ENCODE assay signal across 8 cellular contexts in the genomic region with DNA sequence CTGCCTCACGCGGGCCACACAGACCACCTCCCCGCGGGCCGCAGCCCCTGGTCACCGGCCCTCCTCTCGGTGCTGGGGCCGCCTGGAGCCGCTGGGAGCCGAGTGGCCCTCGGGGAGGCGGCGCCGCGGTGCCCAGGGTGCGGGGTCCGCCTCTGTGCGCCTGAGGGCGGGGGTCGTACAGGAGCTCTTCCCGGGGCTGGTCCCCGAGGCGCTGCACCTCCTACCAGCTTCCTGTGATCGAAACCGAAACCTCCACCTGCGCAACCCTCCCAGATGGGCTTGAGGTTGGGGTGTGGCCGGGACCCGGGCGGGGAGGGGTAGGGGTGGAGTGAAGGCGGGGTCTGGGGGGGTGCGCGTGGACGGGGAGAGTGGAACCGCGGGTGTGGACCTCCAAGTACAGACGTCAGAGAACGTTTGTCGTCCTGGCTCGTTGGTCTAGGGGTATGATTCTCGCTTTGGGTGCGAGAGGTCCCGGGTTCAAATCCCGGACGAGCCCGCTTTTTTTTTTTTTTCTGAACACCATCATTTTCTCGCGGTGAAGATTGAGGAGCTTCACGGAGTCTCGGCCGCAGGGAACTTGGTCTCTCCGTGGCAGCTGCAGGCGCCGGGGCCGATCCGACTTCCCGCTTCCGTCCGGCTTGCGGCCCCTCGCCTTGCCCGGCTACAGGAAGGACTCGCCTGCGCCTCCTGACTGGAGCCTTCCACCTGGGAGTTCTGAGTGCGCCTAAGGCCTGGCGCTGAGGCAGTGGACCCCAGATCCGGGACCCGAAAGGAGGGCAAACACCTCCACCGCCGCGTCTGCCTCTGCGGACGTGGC. TPM values are rescaled to one million over a fixed set of nuclear protein-coding genes. Genes with fewer than 3 reads are reported as not detected.
A peak's percentile ranks its signal among the peaks of the same experiment; 100 is the strongest.
DNase-seq lines count a peak whose midpoint lies in the region; ATAC-seq and TF ChIP-seq lines count a peak whose summit lies in the region.

No MANE protein-coding gene starts in this region.

- 1 to 2% (median 2%) methylated on average over 48 to 72 of the region's 72 CpGs for WGBS in heart left ventricle, 4 donors
- 1% methylated on average over 72 of the region's 72 CpGs for WGBS in urinary bladder

- peaks cover 0 to 9% (median 0%) of the 10 kb centered on the region in 12 donors for H3K9me3 ChIP-seq in heart left ventricle

- TF ChIP-seq CTCF in C4-2B (conservative IDR thresholded peaks at IDR 0.05) (no peak), heart left ventricle (IDR thresholded peaks at IDR 0.05) (peak in 1 of 12 donors; percentile 14), progenitor cell of endocrine pancreas (IDR thresholded peaks at IDR 0.05; ENCODE audit: unreplicated experiment) (no peak)

- H3K4me3 ChIP-seq in heart left ventricle (peak overlapping the region; percentile 47 to 84 (median 73)), urinary bladder (ENCODE audit: low read depth, low read length) (peak overlapping the region; percentile 66)

- no peak for TF ChIP-seq POLR2A in heart left ventricle (IDR thresholded peaks at IDR 0.05)

- peaks cover 9% of the 10 kb centered on the region for H3K27me3 Mint-ChIP-seq in activated naive CD8-positive, alpha-beta T cell treated with anti-CD3 and anti-CD28 coated beads, Interleukin-2, amount 50 U/mL, for 24 hours
- H3K27me3 Mint-ChIP-seq in progenitor cell of endocrine pancreas: peaks cover 50% of the 10 kb centered on the region

- DNase-seq in LoVo (ENCODE audit: low spot score) (peak; percentile 92), SW480 (ENCODE audit: low spot score) (peak; percentile 92), heart left ventricle (peak; percentile 82 to 92 (median 88)), progenitor cell of endocrine pancreas (ENCODE audit: low spot score, unreplicated experiment) (peak; percentile 58)
- peak; percentile 87 for DNase-seq in activated naive CD8-positive, alpha-beta T cell treated with anti-CD3 and anti-CD28 coated beads, Interleukin-2, amount 50 U/mL, for 24 hours

- H3K36me3 ChIP-seq in heart left ventricle: no peaks in the 10 kb centered on the region
- no peaks in the 10 kb centered on the region for H3K36me3 ChIP-seq in urinary bladder (ENCODE audit: insufficient read depth)

- H3K4me1 Mint-ChIP-seq in activated naive CD8-positive, alpha-beta T cell treated with anti-CD3 and anti-CD28 coated beads, Interleukin-2, amount 50 U/mL, for 24 hours: peaks cover 25% of the 10 kb centered on the region
- peaks cover 5% of the 10 kb centered on the region for H3K4me1 Mint-ChIP-seq in progenitor cell of endocrine pancreas (ENCODE audit: low read depth)

- no peaks in the 10 kb centered on the region for H3K9me3 Mint-ChIP-seq in activated naive CD8-positive, alpha-beta T cell treated with anti-CD3 and anti-CD28 coated beads, Interleukin-2, amount 50 U/mL, for 24 hours
- no peaks in the 10 kb centered on the region for H3K9me3 Mint-ChIP-seq in progenitor cell of endocrine pancreas (ENCODE audit: low read depth)

- intact Hi-C loops in heart left ventricle (cut with DNase I): loop anchor here in 1 of 10 donors (5.0 kb wide), 1 partner anchor 124 kb away; a partner anchor contains a TSS

- H3K4me3 Mint-ChIP-seq in activated naive CD8-positive, alpha-beta T cell treated with anti-CD3 and anti-CD28 coated beads, Interleukin-2, amount 50 U/mL, for 24 hours: peak overlapping the region; percentile 84
- peak overlapping the region; percentile 75 for H3K4me3 Mint-ChIP-seq in progenitor cell of endocrine pancreas (ENCODE audit: low read depth)

- peaks cover 0 to 4% (median 0%) of the 10 kb centered on the region in 9 donors for H3K27me3 ChIP-seq in heart left ventricle

- H3K4me1 ChIP-seq in heart left ventricle (peaks cover 0 to 25% (median 12%) of the 10 kb centered on the region in 12 donors), urinary bladder (ENCODE audit: insufficient read depth) (no peaks in the 10 kb centered on the region)

- H3K27ac ChIP-seq in C4-2B (peak overlapping the region; percentile 81), heart left ventricle (peak overlapping the region; percentile 81 to 94 (median 88)), urinary bladder (ENCODE audit: low read depth) (peak overlapping the region; percentile 84)

- ATAC-seq in GM21381 (IDR thresholded peaks at IDR 0.05; ENCODE audit: unreplicated experiment) (peak; percentile 46), heart left ventricle (peak; percentile 80 to 91 (median 88))
- peak; percentile 78 for ATAC-seq in activated naive CD8-positive, alpha-beta T cell treated with anti-CD3 and anti-CD28 coated beads, Interleukin-2, amount 50 U/mL, for 24 hours

- H3K27ac Mint-ChIP-seq in activated naive CD8-positive, alpha-beta T cell treated with anti-CD3 and anti-CD28 coated beads, Interleukin-2, amount 50 U/mL, for 24 hours: peak overlapping the region; percentile 86
- H3K27ac Mint-ChIP-seq in progenitor cell of endocrine pancreas: peak overlapping the region; percentile 94

- H3K36me3 Mint-ChIP-seq in activated naive CD8-positive, alpha-beta T cell treated with anti-CD3 and anti-CD28 coated beads, Interleukin-2, amount 50 U/mL, for 24 hours (ENCODE audit: low read depth): peaks cover 2% of the 10 kb centered on the region
- H3K36me3 Mint-ChIP-seq in progenitor cell of endocrine pancreas (ENCODE audit: insufficient read depth): no peaks in the 10 kb centered on the region

RNA-seq across cellular contexts. Expression of a gene that starts 23.9 kb away (rescaled TPM):
- total RNA-seq in heart left ventricle (10 to 100 TPM in 2 of 9 donors, 1 to 10 TPM in 7; 6.7 to 14.3 (median 8.2) TPM), progenitor cell of endocrine pancreas (13.1 and 13.4 TPM in 2 replicates), urinary bladder (4.0 TPM)
- polyA plus RNA-seq in heart left ventricle (10 to 100 TPM in 1 of 2 donors, 1 to 10 TPM in 1; 8.7 to 14.2 TPM), urinary bladder (16.0 TPM)

RNA-seq across cellular contexts. Expression of a gene that starts 29.3 kb away (rescaled TPM):
- total RNA-seq in heart left ventricle (not detected), progenitor cell of endocrine pancreas (not detected in 2 replicates), urinary bladder (not detected)
- polyA plus RNA-seq in heart left ventricle (not detected), urinary bladder (not detected)

RNA-seq across cellular contexts. Expression of a gene that starts 46.3 kb away (rescaled TPM):
- total RNA-seq in heart left ventricle (10 to 100 TPM in 2 of 9 donors, 1 to 10 TPM in 7; 7.4 to 19.8 (median 8.1) TPM), progenitor cell of endocrine pancreas (23.3 and 23.9 TPM in 2 replicates), urinary bladder (8.9 TPM)
- polyA plus RNA-seq in heart left ventricle (10 to 100 TPM; 13.9 to 17.0 TPM), urinary bladder (16.4 TPM)

RNA-seq across cellular contexts. Expression of a gene that starts 59.6 kb away (rescaled TPM):
- total RNA-seq in heart left ventricle (not detected), progenitor cell of endocrine pancreas (0.33 and 0.34 TPM in 2 replicates), urinary bladder (not detected)
- polyA plus RNA-seq in heart left ventricle (not detected), urinary bladder (not detected)

Comparison
In these comparisons a context has a peak if more than half of its experiments do, and no peak if none do; other contexts are left out.
1. Peak in every context shown above with its lines: DNase-seq, ATAC-seq, H3K4me3 ChIP-seq and H3K27ac ChIP-seq.